In genomic region chr14:71555654-71556559, GRCh38 we compare ENCODE assay signal across 9 cellular contexts.
DNase-seq lines count a peak whose midpoint lies in the region; ATAC-seq, FAIRE-seq and TF ChIP-seq lines count a peak whose summit lies in the region.
"Had no signal": no experiment of that assay in that cellular context is flagged by ENCODE, and none has a peak within 500 bp of the region (broad histone marks: within the 10 kb centered on the region; RNA-seq: fewer than 3 reads in every experiment).

No MANE protein-coding gene starts in this region.

- no peak for FAIRE-seq in RCC 7860 (lab: Jason Lieb, UNC)
- FAIRE-seq: islet of Langerhans had no signal

- peaks cover 65% of the 10 kb centered on the region for H3K4me1 Mint-ChIP-seq in CD8-positive, alpha-beta T cell (ENCODE audit: low read depth)

- peaks cover 44% of the 10 kb centered on the region for H3K4me1 ChIP-seq in CD8-positive, alpha-beta T cell (ENCODE audit: insufficient read depth, low read length)

- H3K36me3 ChIP-seq in CD8-positive, alpha-beta T cell (ENCODE audit: insufficient read depth, low read length), result no peaks in the 10 kb centered on the region

- no peaks in the 10 kb centered on the region for H3K27me3 ChIP-seq in CD8-positive, alpha-beta T cell (ENCODE audit: insufficient read depth, low read length)

- no peaks in the 10 kb centered on the region for H3K36me3 Mint-ChIP-seq in CD8-positive, alpha-beta T cell

- H3K27ac ChIP-seq in CD8-positive, alpha-beta T cell (ENCODE audit: low read depth, low read length), result peak overlapping the region; percentile 54

- H3K4me3 ChIP-seq in CD8-positive, alpha-beta T cell (ENCODE audit: low read depth, low read length), result peak overlapping the region; percentile 22
- no peak overlapping the region for H3K4me3 ChIP-seq in fibroblast of villous mesenchyme (ENCODE audit: low read depth, low read length)

- H3K27me3 Mint-ChIP-seq in CD8-positive, alpha-beta T cell (ENCODE audit: low read depth), result no peaks in the 10 kb centered on the region

- H3K9me3 Mint-ChIP-seq in CD8-positive, alpha-beta T cell, result no peaks in the 10 kb centered on the region

- ATAC-seq in CD8-positive, alpha-beta T cell, result peak; percentile 88
- peak; percentile 81 for ATAC-seq in HG03565 (IDR thresholded peaks at IDR 0.05; ENCODE audit: unreplicated experiment)

- POLR2A ChIA-PET in CD8-positive, alpha-beta T cell (lab: Charles Lee), result interaction anchor here (0.6 to 1.0 kb wide), 4 partner anchors 26 to 235 kb away, joined by 3 read pairs; no protein-coding TSS in a partner anchor

- no peak for TF ChIP-seq CTCF in CD8-positive, alpha-beta T cell (IDR thresholded peaks at IDR 0.05)
- TF ChIP-seq CTCF in GM20000 (IDR thresholded peaks at IDR 0.05; ENCODE audit: extremely low read depth, missing control alignments) (no peak), fibroblast of villous mesenchyme (IDR thresholded peaks at IDR 0.05; ENCODE audit: insufficient read depth, low read depth, low read length) (no peak)

- intact Hi-C loops in CD8-positive, alpha-beta T cell (cut with DNase I, micrococcal nuclease), result loop anchor here (1.0 to 10.0 kb wide), 3 partner anchors 235 to 421 kb away; partner anchors contain the start of gene SIPA1L1 (in 2 of the 2)

- peak overlapping the region; percentile 96 for H3K27ac Mint-ChIP-seq in CD8-positive, alpha-beta T cell

- peak overlapping the region; percentile 81 for H3K4me3 Mint-ChIP-seq in CD8-positive, alpha-beta T cell

- no peaks in the 10 kb centered on the region for H3K9me3 ChIP-seq in CD8-positive, alpha-beta T cell (ENCODE audit: low read length)

- peak in 6 of 7 experiments; percentile 15 to 78 (median 49) for DNase-seq in CD8-positive, alpha-beta T cell
- DNase-seq in GM20000 (ENCODE audit: low spot score) (peak; percentile 59), fibroblast of villous mesenchyme (ENCODE audit: low read depth) (peak; percentile 59), NCI-H2227 (lab: John Stamatoyannopoulos, UW; ENCODE audit: unreplicated experiment) (no peak), RCC 7860 (ENCODE audit: low spot score) (no peak)
- DNase-seq in activated CD4-positive, alpha-beta T cell treated with anti-CD3 and anti-CD28 coated beads, Interleukin-2, amount 50 U/mL, for 4 hours, result peak; percentile 57 to 60
- DNase-seq in stimulated activated CD8-positive, alpha-beta memory T cell treated with anti-CD3 and anti-CD28 coated beads, Interleukin-4, amount 100 ng/mL, for 1 hour (ENCODE audit: low read depth in 2 of 2, low spot score in 1 of 2), result peak; percentile 17 to 26

- CTCF ChIA-PET in CD8-positive, alpha-beta T cell (lab: Charles Lee), result interaction anchor here (1.0 to 1.2 kb wide), 2 partner anchors 77 to 197 kb away, joined by 3 to 5 read pairs; no protein-coding TSS in a partner anchor

Comparison
In these comparisons a context has a peak if more than half of its experiments do, and no peak if none do; other contexts are left out.
1. DNase-seq: peak in CD8-positive, alpha-beta T cell (6 of 7), GM20000 (single experiment), activated CD4-positive, alpha-beta T cell treated with anti-CD3 and anti-CD28 coated beads, Interleukin-2, amount 50 U/mL, for 4 hours (2 of 2), fibroblast of villous mesenchyme (single experiment) and stimulated activated CD8-positive, alpha-beta memory T cell treated with anti-CD3 and anti-CD28 coated beads, Interleukin-4, amount 100 ng/mL, for 1 hour (2 of 2); none in NCI-H2227 (single experiment) and RCC 7860 (single experiment).